In genomic region chr4:145887241-145887964, GRCh38 we compare ENCODE assay signal across 9 cellular contexts. TPM values are rescaled to one million over a fixed set of nuclear protein-coding genes. Genes with fewer than 3 reads are reported as not detected.
DNase-seq lines count a peak whose midpoint lies in the region; ATAC-seq and TF ChIP-seq lines count a peak whose summit lies in the region.
"Had no signal": no experiment of that assay in that cellular context is flagged by ENCODE, and none has a peak within 500 bp of the region (broad histone marks: within the 10 kb centered on the region; RNA-seq: fewer than 3 reads in every experiment).

No MANE protein-coding gene starts in this region.

- intact Hi-C loops in left cardiac atrium (cut with DNase I): no loop called here

- DNase-seq in left cardiac atrium: no peak
- DNase-seq in skeletal muscle cell (ENCODE audit: low read depth): peak; percentile 44
- no peak for DNase-seq in G401 (ENCODE audit: low spot score)
- no peak for DNase-seq in NCI-H187 treated with DMSO at 0.1 percent for 48 hours (lab: John Stamatoyannopoulos, UW)
- no peak for DNase-seq in Kasumi-1 (lab: John Stamatoyannopoulos, UW)
- DNase-seq: stimulated activated CD4-positive, alpha-beta T cell treated with anti-CD3 and anti-CD28 coated beads, Interleukin-1b, Interleukin-23, amount 100 ng/mL, for 48 hours had no signal

- in situ Hi-C loops in G401 (cut with HindIII; ENCODE audit: low sequenced_read_pairs): no loop called here

- peak; percentile 52 for ATAC-seq in GM18907 (IDR thresholded peaks at IDR 0.05; ENCODE audit: unreplicated experiment)
- peak; percentile 59 for ATAC-seq in SK-N-SH treated with all-trans-retinoic acid at 6 μM for 48 hours
- peak; percentile 72 to 78 for ATAC-seq in left cardiac atrium
- ATAC-seq in GM21390 (IDR thresholded peaks at IDR 0.05; ENCODE audit: unreplicated experiment): no peak

- no peak overlapping the region for H3K4me3 ChIP-seq in skeletal muscle cell (ENCODE audit: low read depth, low read length)

TF ChIP-seq in SK-N-SH treated with all-trans-retinoic acid at 6 μM for 48 hours, 23 proteins besides CTCF, POLR2A, EP300 and RAD21:
- TF ChIP-seq CSDC2 (CRISPR knock-in tag; IDR thresholded peaks at IDR 0.05): no peak
- no peak for TF ChIP-seq ZFP30 (CRISPR knock-in tag; IDR thresholded peaks at IDR 0.05)
- no peak for TF ChIP-seq GLIS3 (CRISPR knock-in tag; IDR thresholded peaks at IDR 0.05)
- TF ChIP-seq OSR1 (CRISPR knock-in tag; IDR thresholded peaks at IDR 0.05): no peak
- no peak for TF ChIP-seq TOX (CRISPR knock-in tag; IDR thresholded peaks at IDR 0.05; ENCODE audit: borderline replicate concordance)
- no peak for TF ChIP-seq ARNTL (CRISPR knock-in tag; IDR thresholded peaks at IDR 0.05; ENCODE audit: borderline replicate concordance, low read depth)
- no peak for TF ChIP-seq TSHZ2 (CRISPR knock-in tag; IDR thresholded peaks at IDR 0.05)
- TF ChIP-seq SNAI2 (CRISPR knock-in tag; IDR thresholded peaks at IDR 0.05): no peak
- no peak for TF ChIP-seq ZNF70 (CRISPR knock-in tag; IDR thresholded peaks at IDR 0.05)
- TF ChIP-seq ZC3H10 (CRISPR knock-in tag; IDR thresholded peaks at IDR 0.05): no peak
- no peak for TF ChIP-seq TCF4 (CRISPR knock-in tag; IDR thresholded peaks at IDR 0.05; ENCODE audit: borderline replicate concordance)
- TF ChIP-seq ESRRG (CRISPR knock-in tag; IDR thresholded peaks at IDR 0.05): no peak
- no peak for TF ChIP-seq ZFP3 (CRISPR knock-in tag; IDR thresholded peaks at IDR 0.05)
- no peak for TF ChIP-seq ZNF565 (CRISPR knock-in tag; conservative IDR thresholded peaks at IDR 0.05; ENCODE audit: low read depth)

RNA-seq across cellular contexts. Expression of gene ZNF827, which starts 51.2 kb away (rescaled TPM):
- total RNA-seq in left cardiac atrium: 10 to 100 TPM; 13.3 to 17.9 TPM
- 2.1 and 5.8 TPM in 2 replicates for total RNA-seq in G401 (2014; rRNA removed; shearing (Covaris generic))
